24 cellular contexts compared by ENCODE assay signal in the genomic region with DNA sequence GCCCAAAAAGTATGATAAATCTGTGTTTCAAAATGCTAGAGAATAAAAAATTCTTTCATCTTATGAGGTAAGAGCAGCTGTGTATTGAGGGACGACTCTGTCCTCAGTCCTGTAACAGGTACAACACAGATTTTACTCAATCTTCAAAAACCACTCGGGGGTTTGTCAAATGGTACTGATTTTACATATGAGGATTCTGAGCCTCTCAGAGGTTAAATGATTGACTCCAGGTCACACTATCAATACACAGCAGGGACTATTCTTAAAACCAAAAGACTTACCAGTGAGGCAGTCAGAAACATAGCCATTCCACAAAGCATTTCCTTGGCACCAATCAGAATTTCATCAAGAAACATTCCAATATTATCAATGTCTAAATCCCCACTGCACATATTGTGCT.
"Had no signal": no experiment of that assay in that cellular context is flagged by ENCODE, and none has a peak within 500 bp of the region (broad histone marks: within the 10 kb centered on the region; RNA-seq: fewer than 3 reads in every experiment).

No MANE protein-coding gene starts in this region.

- H3K9ac ChIP-seq: neural progenitor cell had no signal

- H3K9me3 ChIP-seq: adrenal gland, breast epithelium, prostate gland, right atrium auricular region, tibial artery had no signal

- H3K27me3 ChIP-seq: adrenal gland, breast epithelium, neural progenitor cell, right atrium auricular region, tibial artery had no signal

- H3K4me3 ChIP-seq: adrenal gland, breast epithelium, lung, neural progenitor cell, prostate gland, right atrium auricular region, tibial artery had no signal

- H3K27ac Mint-ChIP-seq: activated T-cell treated with anti-CD3 and anti-CD28 coated beads, Interleukin-2, amount 50 U/mL, for 72 hours; mesothelial cell of epicardium; neural progenitor cell had no signal

- FAIRE-seq: astrocyte, endothelial cell of umbilical vein, keratinocyte had no signal

- H3K9me3 Mint-ChIP-seq: mesothelial cell of epicardium, neural progenitor cell, T-cell had no signal

- H3K27me3 Mint-ChIP-seq: T-cell had no signal

- H3K36me3 Mint-ChIP-seq: mesothelial cell of epicardium had no signal

- H3K27ac ChIP-seq: adrenal gland, breast epithelium, neural progenitor cell, prostate gland, tibial artery, VCaP had no signal

- DNase-seq: activated CD4-positive, alpha-beta T cell treated with anti-CD3 and anti-CD28 coated beads for 1 hour; activated gamma-delta T cell; activated T-cell treated with anti-CD3 and anti-CD28 coated beads, Interleukin-2, amount 50 U/mL, for 72 hours; adrenal gland; cerebellar nuclear complex; effector CD4-positive, alpha-beta T cell; hippocampal formation; stimulated activated CD4-positive, alpha-beta T cell treated with anti-CD3 and anti-CD28 coated beads, Interleukin-12 subunit alpha, Interleukin-12 subunit beta, amount 100 ng/mL, for 4 hours; stimulated activated CD4-positive, alpha-beta T cell treated with anti-CD3 and anti-CD28 coated beads, Interleukin-1b, Interleukin-23, amount 100 ng/mL, for 48 hours; stimulated activated CD8-positive, alpha-beta memory T cell treated with anti-CD3 and anti-CD28 coated beads, Interleukin-4, amount 100 ng/mL, for 48 hours; stimulated activated naive CD4-positive, alpha-beta T cell; T-cell; tibial artery had no signal

- ATAC-seq: left lobe of liver had no signal

- H3K4me1 ChIP-seq: adrenal gland, breast epithelium, prostate gland, tibial artery had no signal

- H3K36me3 ChIP-seq: adrenal gland, breast epithelium, neural progenitor cell, prostate gland, right atrium auricular region, tibial artery had no signal

- H3K4me3 Mint-ChIP-seq: activated T-cell treated with anti-CD3 and anti-CD28 coated beads, Interleukin-2, amount 50 U/mL, for 72 hours; mesothelial cell of epicardium; neural progenitor cell; T-cell had no signal

- H3K4me1 Mint-ChIP-seq: mesothelial cell of epicardium had no signal
